13 cellular contexts compared by ENCODE assay signal in the genomic region with DNA sequence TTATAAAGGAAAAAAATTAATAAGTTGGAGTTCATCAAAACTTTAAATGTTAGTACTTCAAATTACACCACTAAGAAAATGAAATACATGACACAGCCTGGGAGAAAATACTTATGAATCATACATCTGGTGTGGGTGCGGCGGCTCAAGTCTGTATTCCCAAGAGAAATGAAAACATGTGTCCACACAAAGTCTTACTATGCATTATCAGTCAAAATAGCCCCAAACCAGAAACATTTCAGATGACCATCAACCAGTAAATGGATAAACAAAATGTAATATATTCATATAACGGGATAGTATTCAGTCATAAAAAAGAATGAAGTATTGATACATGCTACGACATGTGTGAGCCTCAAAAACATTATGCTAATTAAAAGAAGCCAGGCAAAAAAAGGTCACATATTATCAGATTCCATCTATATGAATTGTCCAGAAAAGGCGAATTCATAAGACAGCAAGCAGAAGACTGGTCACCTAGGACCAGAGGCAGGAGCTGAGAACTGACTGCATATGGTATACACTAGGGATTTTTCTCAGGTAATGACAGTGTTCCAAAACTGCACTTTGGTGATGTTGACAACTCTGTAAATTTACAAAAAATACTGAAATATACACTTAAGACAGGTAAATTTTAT. TPM values are rescaled to one million over a fixed set of nuclear protein-coding genes. Genes with fewer than 3 reads are reported as not detected.
A peak's percentile ranks its signal among the peaks of the same experiment; 100 is the strongest.
DNase-seq lines count a peak whose midpoint lies in the region; ATAC-seq and TF ChIP-seq lines count a peak whose summit lies in the region.
"Had no signal": no experiment of that assay in that cellular context is flagged by ENCODE, and none has a peak within 500 bp of the region (broad histone marks: within the 10 kb centered on the region; RNA-seq: fewer than 3 reads in every experiment).

No MANE protein-coding gene starts in this region.

- ATAC-seq in HG03460 (IDR thresholded peaks at IDR 0.05; ENCODE audit: unreplicated experiment): no peak
- ATAC-seq: stimulated activated memory B cell treated with anti-CD40 and anti-IgM and Interleukin-4, amounts not matched to agents 10 μg/mL and 1 μg/mL and 100 μg/mL, for 72 hours had no signal

- in situ Hi-C loops in KBM-7 (cut with MboI; ENCODE audit: low pct_unique_long_range_greater_than_20kb, low sequenced_read_pairs): no loop called here

- TF ChIP-seq POLR2A in ovary (IDR thresholded peaks at IDR 0.05): no peak

- no peak overlapping the region for H3K27ac ChIP-seq in ovary
- H3K27ac ChIP-seq: C4-2B had no signal

- no peak for TF ChIP-seq EP300 in ovary (IDR thresholded peaks at IDR 0.05)

- H3K36me3 ChIP-seq in MG63 (no peaks in the 10 kb centered on the region), ovary (no peaks in the 10 kb centered on the region)

- H3K27me3 ChIP-seq in MG63 (no peaks in the 10 kb centered on the region), ovary (no peaks in the 10 kb centered on the region)

- H3K4me3 ChIP-seq in MG63 (no peak overlapping the region), cardiac fibroblast (replicated peaks in 1 of 2; ENCODE audit: low read depth in 2 of 2, low read length in 2 of 2) (no peak overlapping the region), ovary (no peak overlapping the region)

- DNase-seq in Daoy (ENCODE audit: low read depth) (peak; percentile 64), MG63 (peak; percentile 25), cardiac fibroblast (ENCODE audit: low read depth in 2 of 2) (peak; percentile 71 to 96), kidney tubule cell (ENCODE audit: low spot score) (peak; percentile 14), NCI-H1436 (lab: John Stamatoyannopoulos, UW) (no peak), ovary (no peak), KBM-7 (no peak)
- DNase-seq: effector memory CD4-positive, alpha-beta T cell; midbrain; stimulated activated CD4-positive, alpha-beta T cell treated with anti-CD3 and anti-CD28 coated beads, Interleukin-2, amount 100 ng/mL, for 24 hours had no signal

- TF ChIP-seq CTCF in cardiac fibroblast (IDR thresholded peaks at IDR 0.05; ENCODE audit: low read depth, low read length) (no peak), ovary (IDR thresholded peaks at IDR 0.05) (no peak)

- H3K9me3 ChIP-seq in MG63 (no peaks in the 10 kb centered on the region), ovary (no peaks in the 10 kb centered on the region)

- H3K4me1 ChIP-seq in ovary (ENCODE audit: insufficient read depth): no peaks in the 10 kb centered on the region

- 65 to 82% (median 70%) methylated on average over 5 of the region's 5 CpGs for WGBS in ovary, 3 donors

- intact Hi-C loops in ovary (cut with DNase I): no loop called here

RNA-seq across cellular contexts. Expression of a gene that starts 5.3 kb away (rescaled TPM):
- 31.6 and 40.3 TPM in 2 replicates for total RNA-seq in Daoy (2014; rRNA removed; shearing (Covaris generic))
- 64.6 and 129 TPM in 2 replicates for total RNA-seq in MG63 (2014; rRNA removed; shearing (Covaris generic); ENCODE audit: low replicate concordance)
- total RNA-seq in ovary: 10 to 100 TPM; 12.4 to 26.2 (median 18.8) TPM
- polyA plus RNA-seq in ovary: 10 to 100 TPM; 20.8 to 42.3 TPM

RNA-seq across cellular contexts. Expression of a gene that starts 27.1 kb away (rescaled TPM):
- total RNA-seq in Daoy (2014; rRNA removed; shearing (Covaris generic)): not detected in 2 replicates
- not detected in 2 replicates for total RNA-seq in MG63 (2014; rRNA removed; shearing (Covaris generic); ENCODE audit: low replicate concordance)
- 1 to 10 TPM in 2 of 7 donors, under 1 TPM in 2, not detected in 3; 0.20 to 3.7 (median 0.96) TPM for total RNA-seq in ovary
- not detected for polyA plus RNA-seq in ovary

RNA-seq across cellular contexts. Expression of a gene that starts 37.2 kb away (rescaled TPM):
- total RNA-seq in Daoy (2014; rRNA removed; shearing (Covaris generic)): not detected in 2 replicates
- total RNA-seq in MG63 (2014; rRNA removed; shearing (Covaris generic); ENCODE audit: low replicate concordance): not detected in 2 replicates
- not detected for total RNA-seq in ovary
- polyA plus RNA-seq in ovary: not detected

RNA-seq across cellular contexts. Expression of a gene that starts 58.6 kb away (rescaled TPM):
- 37.9 and 40.9 TPM in 2 replicates for total RNA-seq in Daoy (2014; rRNA removed; shearing (Covaris generic))
- 44.4 and 66.5 TPM in 2 replicates for total RNA-seq in MG63 (2014; rRNA removed; shearing (Covaris generic); ENCODE audit: low replicate concordance)
- 10 to 100 TPM; 20.3 to 38.8 (median 29.2) TPM for total RNA-seq in ovary
- polyA plus RNA-seq in ovary: 10 to 100 TPM; 25.8 to 50.8 TPM

Comparison
In these comparisons a context has a peak if more than half of its experiments do, and no peak if none do; other contexts are left out.
1. DNase-seq: peak in Daoy (single experiment), MG63 (single experiment), cardiac fibroblast (2 of 2) and kidney tubule cell (single experiment); none in NCI-H1436 (single experiment), ovary (0 of 5) and KBM-7 (single experiment).